ENCODE assay signal across 8 cellular contexts in the genomic region with DNA sequence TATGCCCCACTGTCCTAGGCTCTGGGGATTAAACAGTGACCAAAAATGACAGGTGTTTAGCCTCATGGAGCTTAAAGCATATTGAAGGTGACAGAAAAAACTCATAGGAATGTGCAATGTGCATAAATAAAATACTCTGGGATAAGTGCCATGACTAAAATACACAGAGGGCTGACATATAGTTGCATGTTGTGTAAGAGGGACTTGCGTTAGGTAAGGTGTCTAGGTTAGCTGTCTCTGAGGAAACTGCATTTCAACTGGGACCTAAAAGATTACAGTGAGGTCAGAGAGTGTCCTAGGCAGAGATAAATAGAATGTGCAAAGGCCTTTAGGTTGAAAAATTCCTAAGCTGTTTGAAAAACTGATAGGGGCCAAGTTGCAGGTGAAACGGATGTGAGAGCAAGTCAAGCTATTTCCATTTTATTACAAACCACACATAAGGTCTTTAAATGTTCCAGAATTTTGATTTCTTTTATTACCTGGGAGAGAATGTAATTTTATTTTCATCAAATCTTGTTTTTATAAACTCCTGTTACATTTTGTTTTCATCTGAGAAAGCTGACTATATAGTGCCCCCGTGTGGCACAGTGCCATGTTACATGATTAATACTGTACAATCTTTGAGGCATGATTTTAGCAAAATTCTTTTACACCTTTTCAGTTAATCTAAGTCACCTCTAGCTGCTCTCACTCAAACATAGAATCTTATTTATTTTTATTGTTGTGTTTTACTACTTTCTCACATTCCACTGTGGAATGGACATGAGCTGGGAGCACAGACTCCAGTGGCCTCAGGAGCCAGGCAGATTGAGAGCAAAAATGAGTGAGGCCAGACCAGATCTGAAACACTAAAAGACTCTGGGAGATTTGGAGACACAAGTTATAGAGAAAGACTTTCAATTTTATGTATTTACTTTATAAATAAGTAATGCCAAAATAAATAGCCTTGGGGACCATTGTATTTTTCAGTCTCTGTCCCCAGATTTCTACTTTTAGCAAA.
DNase-seq lines count a peak whose midpoint lies in the region; TF ChIP-seq lines count a peak whose summit lies in the region.

No MANE protein-coding gene starts in this region.

- DNase-seq in AG04450 (ENCODE audit: low read depth, low spot score) (no peak), GM10248 (ENCODE audit: extremely low spot score) (peak; percentile 13), PC-9 (peak in 1 of 2 experiments; percentile 3), foreskin melanocyte (peak; percentile 7), thyroid gland (peak; percentile 14 to 16), C1 segment of cervical spinal cord (lab: John Stamatoyannopoulos, UW) (no peak), NCI-H1694 treated with DMSO at 0.1 percent for 48 hours (lab: John Stamatoyannopoulos, UW) (no peak), NCI-H128 (lab: John Stamatoyannopoulos, UW; ENCODE audit: unreplicated experiment) (no peak)

- CTCF ChIA-PET in AG04450 (lab: Charles Lee) = interaction anchor here (0.6 to 3.2 kb wide), 31 partner anchors 9 to 541 kb away, joined by 3 to 36 read pairs (median 4); no protein-coding TSS in a partner anchor
- CTCF ChIA-PET in GM10248 (lab: Yijun Ruan, JAX) = interaction anchor here (1.1 to 3.9 kb wide), 7 partner anchors 10 to 46 kb away, joined by 3 to 18 read pairs (median 4); no protein-coding TSS in a partner anchor
- CTCF ChIA-PET in PC-9 (lab: Charles Lee) = interaction anchor here (0.7 kb wide), 1 partner anchor 677 kb away, joined by 3 read pairs; no protein-coding TSS in a partner anchor

- peak; percentile 59 for TF ChIP-seq CTCF in AG04450 (IDR thresholded peaks at IDR 0.05; ENCODE audit: low read depth, low read length)
- TF ChIP-seq CTCF in GM10248 (IDR thresholded peaks at IDR 0.05; ENCODE audit: control extremely low read depth, extremely low read depth, low read depth, missing control alignments) = peak; percentile 45
- peak; percentile 78 for TF ChIP-seq CTCF in PC-9 (conservative IDR thresholded peaks at IDR 0.05)
- TF ChIP-seq CTCF in thyroid gland (IDR thresholded peaks at IDR 0.05) = peak in 2 of 6 experiments; percentile 7 to 25

- TF ChIP-seq POLR2A in thyroid gland (IDR thresholded peaks at IDR 0.05) = no peak

- H3K4me3 ChIP-seq in AG04450 (ENCODE audit: low read depth, low read length) (no peak overlapping the region), PC-9 (no peak overlapping the region), thyroid gland (replicated peaks in 1 of 3) (no peak overlapping the region)

- no peaks in the 10 kb centered on the region for H3K9me2 ChIP-seq in PC-9 (ENCODE audit: insufficient read depth)

- H3K4me1 ChIP-seq in PC-9 (replicated peaks; ENCODE audit: insufficient read depth) (no peaks in the 10 kb centered on the region), thyroid gland (no peaks in the 10 kb centered on the region)

- H3K36me3 ChIP-seq in PC-9 (ENCODE audit: low read depth) (no peaks in the 10 kb centered on the region), thyroid gland (no peaks in the 10 kb centered on the region)

- H3K9me3 ChIP-seq in AG04450 (ENCODE audit: control insufficient read depth, insufficient read depth, low read length) (no peaks in the 10 kb centered on the region), PC-9 (ENCODE audit: insufficient read depth, low read depth) (no peaks in the 10 kb centered on the region), thyroid gland (no peaks in the 10 kb centered on the region)

- POLR2A ChIA-PET in AG04450 (lab: Yijun Ruan, JAX) (interaction anchor here (0.7 to 1.3 kb wide), 2 partner anchors 18 kb away, joined by 3 read pairs; no protein-coding TSS in a partner anchor), GM10248 (lab: Yijun Ruan, JAX) (no interaction called here), PC-9 (lab: Charles Lee; ENCODE audit: unreplicated experiment) (no interaction called here)

- H3K4me2 ChIP-seq in PC-9 = no peak overlapping the region

- no peaks in the 10 kb centered on the region for H4K20me1 ChIP-seq in PC-9 (ENCODE audit: insufficient read depth)

- no peak overlapping the region for H3K27ac ChIP-seq in AG04450 (ENCODE audit: low read depth, low read length)
- no peak overlapping the region for H3K27ac ChIP-seq in PC-9
- H3K27ac ChIP-seq in thyroid gland = no peak overlapping the region

- no peaks in the 10 kb centered on the region for H3K79me2 ChIP-seq in PC-9 (ENCODE audit: low read depth)

- intact Hi-C loops in PC-9 (cut with micrococcal nuclease; ENCODE audit: unreplicated experiment) = no loop called here
- intact Hi-C loops in thyroid gland (cut with DNase I) = no loop called here

- H3K27me3 ChIP-seq in AG04450 (ENCODE audit: control insufficient read depth, insufficient read depth, low read length) (no peaks in the 10 kb centered on the region), PC-9 (ENCODE audit: insufficient read depth, low read depth) (no peaks in the 10 kb centered on the region), thyroid gland (no peaks in the 10 kb centered on the region)

- H3F3A ChIP-seq in PC-9 (ENCODE audit: insufficient read depth, low read depth) = no peaks in the 10 kb centered on the region

- H2AFZ ChIP-seq in PC-9 = no peak overlapping the region

- no TSS peak for BruUV-seq in PC-9 (replicated peaks; lab: Mats Ljungman, UMichigan)

- 51 to 57% methylated on average over 3 of the region's 3 CpGs for WGBS in thyroid gland, 2 donors

Comparison
In these comparisons a context has a peak if more than half of its experiments do, and no peak if none do; other contexts are left out.
1. DNase-seq: peak in GM10248 (single experiment), foreskin melanocyte (single experiment) and thyroid gland (2 of 2); none in AG04450 (single experiment), C1 segment of cervical spinal cord (0 of 14), NCI-H1694 treated with DMSO at 0.1 percent for 48 hours (single experiment) and NCI-H128 (single experiment).